Comparison of ENCODE assay signal across 14 cellular contexts in the genomic region with DNA sequence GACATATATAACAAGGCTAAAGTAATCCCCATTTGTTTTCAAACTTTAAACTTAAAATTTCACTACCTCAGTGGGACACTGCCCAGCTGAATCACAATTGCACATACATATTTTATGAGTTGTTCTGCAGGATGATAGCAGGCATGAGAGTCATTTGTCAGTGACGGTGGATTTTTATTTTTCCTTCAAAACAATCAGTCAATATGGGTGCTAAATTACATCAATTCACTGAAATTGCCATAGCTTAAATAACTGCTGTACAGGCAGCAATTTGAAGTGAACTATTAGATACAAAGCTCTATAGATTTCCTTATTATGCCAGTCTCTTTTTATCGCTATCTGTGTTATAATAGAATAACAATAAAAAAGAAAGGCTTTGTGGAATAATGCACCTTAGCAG.
DNase-seq lines count a peak whose midpoint lies in the region; ATAC-seq and TF ChIP-seq lines count a peak whose summit lies in the region.
"Had no signal": no experiment of that assay in that cellular context is flagged by ENCODE, and none has a peak within 500 bp of the region (broad histone marks: within the 10 kb centered on the region; RNA-seq: fewer than 3 reads in every experiment).

No MANE protein-coding gene starts in this region.

- no peak for ATAC-seq in HG03135 (IDR thresholded peaks at IDR 0.05; ENCODE audit: unreplicated experiment)
- ATAC-seq: A549; CD8-positive, alpha-beta T cell; GM12878 had no signal

- TF ChIP-seq CTCF in GM20000 (IDR thresholded peaks at IDR 0.05; ENCODE audit: extremely low read depth, missing control alignments), result no peak

- DNase-seq in NCI-H2227 treated with DMSO at 0.1 percent for 48 hours (lab: John Stamatoyannopoulos, UW) (peak; percentile 12), NCI-H2227 (lab: John Stamatoyannopoulos, UW; ENCODE audit: unreplicated experiment) (no peak), NCI-H1930 (lab: John Stamatoyannopoulos, UW) (peak; percentile 20 to 27), GM20000 (ENCODE audit: low spot score) (no peak)
- DNase-seq: AML-193; Caco-2; Calu3; CD4-positive, alpha-beta T cell; CD8-positive, alpha-beta T cell; DMS79 treated with DMSO at 0.1 percent for 48 hours; GDM1 had no signal

Comparison
In these comparisons a context has a peak if more than half of its experiments do, and no peak if none do; other contexts are left out.
1. DNase-seq: peak in NCI-H2227 treated with DMSO at 0.1 percent for 48 hours (single experiment) and NCI-H1930 (2 of 2); none in NCI-H2227 (single experiment) and GM20000 (single experiment).